ENCODE assay signal across 7 cellular contexts in genomic region chr7:130912910-130913720, GRCh38.
DNase-seq lines count a peak whose midpoint lies in the region; ATAC-seq and TF ChIP-seq lines count a peak whose summit lies in the region.

No MANE protein-coding gene starts in this region.

- no peak for TF ChIP-seq CTCF in esophagus muscularis mucosa (IDR thresholded peaks at IDR 0.05)
- no peak for TF ChIP-seq CTCF in osteocyte (IDR thresholded peaks at IDR 0.05)
- no peak for TF ChIP-seq CTCF in thyroid gland (IDR thresholded peaks at IDR 0.05)

- peak; percentile 77 for ATAC-seq in GM18861 (IDR thresholded peaks at IDR 0.05; ENCODE audit: unreplicated experiment)
- peak; percentile 91 for ATAC-seq in HG02981 (IDR thresholded peaks at IDR 0.05; ENCODE audit: unreplicated experiment)

- H3K9me3 ChIP-seq in esophagus muscularis mucosa (no peaks in the 10 kb centered on the region), thyroid gland (no peaks in the 10 kb centered on the region)

- peak overlapping the region; percentile 97 for H3K27ac Mint-ChIP-seq in osteocyte (ENCODE audit: unreplicated experiment)

- 2% methylated on average over 16 of the region's 17 CpGs for WGBS in esophagus muscularis mucosa
- 6 to 8% methylated on average over 17 of the region's 17 CpGs for WGBS in thyroid gland, 2 donors

- H3K36me3 ChIP-seq in esophagus muscularis mucosa (peaks cover 0 to 7% (median 0%) of the 10 kb centered on the region in 4 donors), thyroid gland (no peaks in the 10 kb centered on the region)

- peak overlapping the region; percentile 81 to 84 (median 84) for H3K27ac ChIP-seq in esophagus muscularis mucosa (replicated peaks in 1 of 4)
- H3K27ac ChIP-seq in thyroid gland, result peak overlapping the region; percentile 95 to 97 (median 96)

- H3K4me3 ChIP-seq in esophagus muscularis mucosa (peak overlapping the region; percentile 45 to 61 (median 54)), thyroid gland (replicated peaks in 1 of 3) (peak overlapping the region in 1 of 3 donors; percentile 27)

- H3K4me1 Mint-ChIP-seq in osteocyte (ENCODE audit: unreplicated experiment), result peaks cover 87% of the 10 kb centered on the region

- H3K4me1 ChIP-seq in esophagus muscularis mucosa, result peaks cover 69 to 88% (median 84%) of the 10 kb centered on the region in 4 donors
- peaks cover 70 to 85% of the 10 kb centered on the region in 2 donors for H3K4me1 ChIP-seq in thyroid gland

- no peaks in the 10 kb centered on the region for H3K27me3 Mint-ChIP-seq in osteocyte (ENCODE audit: unreplicated experiment)

- intact Hi-C loops in esophagus muscularis mucosa (cut with DNase I), result no loop called here
- intact Hi-C loops in thyroid gland (cut with DNase I), result no loop called here

- H3K27me3 ChIP-seq in esophagus muscularis mucosa (no peaks in the 10 kb centered on the region), thyroid gland (no peaks in the 10 kb centered on the region)

- TF ChIP-seq EP300 in esophagus muscularis mucosa (IDR thresholded peaks at IDR 0.05), result peak; percentile 37

- no peaks in the 10 kb centered on the region for H3K9me3 Mint-ChIP-seq in osteocyte (ENCODE audit: unreplicated experiment)

- no peaks in the 10 kb centered on the region for H3K36me3 Mint-ChIP-seq in osteocyte (ENCODE audit: unreplicated experiment)

- peak; percentile 72 for DNase-seq in NOMO-1 treated with dmso at 0.1 percent for 144 hours (lab: John Stamatoyannopoulos, UW; ENCODE audit: unreplicated experiment)
- DNase-seq in activated T-cell treated with anti-CD3 and anti-CD28 coated beads for 24 hours (ENCODE audit: low read depth), result peak; percentile 79
- no peak for DNase-seq in esophagus muscularis mucosa (ENCODE audit: extremely low spot score)
- DNase-seq in osteocyte (ENCODE audit: extremely low spot score, unreplicated experiment), result peak; percentile 86
- DNase-seq in thyroid gland, result peak; percentile 75 to 79

- TF ChIP-seq POLR2A in esophagus muscularis mucosa (IDR thresholded peaks at IDR 0.05; ENCODE audit: low read depth) (no peak), thyroid gland (IDR thresholded peaks at IDR 0.05) (peak in 1 of 2 donors; percentile 77)

- peak overlapping the region; percentile 77 for H3K4me3 Mint-ChIP-seq in osteocyte (ENCODE audit: unreplicated experiment)
